In the genomic region with DNA sequence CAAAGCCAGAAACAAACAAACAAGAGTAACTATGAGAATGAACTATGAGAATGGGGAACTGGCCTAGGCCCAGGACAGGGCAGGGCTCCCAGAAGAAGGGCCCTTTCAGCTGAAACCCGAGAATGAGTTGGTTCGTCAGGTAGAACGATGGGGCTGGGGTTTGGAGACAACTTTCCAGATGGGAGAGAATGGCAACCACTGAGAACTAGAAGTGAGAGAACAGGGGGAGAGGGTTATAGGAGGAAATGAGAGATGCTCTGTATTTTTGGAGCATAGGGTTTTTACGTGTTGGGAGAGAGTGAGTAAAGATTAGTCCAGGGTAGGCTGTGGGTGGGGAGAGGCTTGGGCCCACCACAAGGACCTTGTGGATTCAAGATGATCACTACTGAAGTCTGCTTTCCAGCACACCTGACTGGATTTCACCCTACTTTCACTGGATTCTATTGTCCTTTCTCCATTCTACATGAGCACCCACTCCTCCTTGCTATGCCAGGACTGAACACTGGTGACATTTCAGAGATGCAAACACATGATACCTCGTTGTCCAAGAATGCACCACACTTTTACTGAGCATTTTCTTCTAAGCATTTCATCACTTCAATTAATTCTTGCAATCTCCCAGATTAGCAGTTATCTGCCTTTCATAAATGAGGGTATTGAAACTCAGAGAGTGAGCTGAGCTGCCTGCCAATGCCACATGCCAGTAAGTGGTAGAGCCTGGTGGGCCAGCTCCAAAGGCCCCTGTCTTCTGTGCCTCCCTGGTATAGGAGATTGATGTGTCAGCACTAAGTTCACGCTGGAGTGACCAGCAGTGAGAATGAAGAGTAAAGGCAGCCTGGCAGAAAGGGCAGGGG, we compare ENCODE assay signal across 14 cellular contexts. TPM values are rescaled to one million over a fixed set of nuclear protein-coding genes. Genes with fewer than 3 reads are reported as not detected.
DNase-seq lines count a peak whose midpoint lies in the region; ATAC-seq and TF ChIP-seq lines count a peak whose summit lies in the region.
"Had no signal": no experiment of that assay in that cellular context is flagged by ENCODE, and none has a peak within 500 bp of the region (broad histone marks: within the 10 kb centered on the region; RNA-seq: fewer than 3 reads in every experiment).

No MANE protein-coding gene starts in this region.

- WGBS in IMR-90 (ENCODE audit: extremely low coverage in 2 of 2, insufficient read length in 1 of 2), 2 experiments = 93% methylated on average over 4 of the region's 6 CpGs; no CpG with 5 or more reads in 1 of the 2 experiments

- no peak overlapping the region for H3K56ac ChIP-seq in IMR-90 (ENCODE audit: extremely low read depth, insufficient read depth, low read length)

- no TSS peak for BruUV-seq in IMR-90 (replicated peaks; lab: Mats Ljungman, UMichigan)

- in situ Hi-C loops in IMR-90 (cut with MboI; ENCODE audit: low sequenced_read_pairs) = no loop called here

- H3K18ac ChIP-seq in IMR-90 (ENCODE audit: low read depth, low read length) = no peak overlapping the region

- H3K9me3 ChIP-seq in HEK293 (ENCODE audit: control insufficient read depth, insufficient read depth, low read depth, low read length) (no peaks in the 10 kb centered on the region), IMR-90 (ENCODE audit: control insufficient read depth, insufficient read depth, low read length) (no peaks in the 10 kb centered on the region), right atrium auricular region (no peaks in the 10 kb centered on the region)

- intact Hi-C loops in IMR-90 (cut with micrococcal nuclease) = no loop called here

- ATAC-seq in GM19023 (IDR thresholded peaks at IDR 0.05; ENCODE audit: unreplicated experiment) = peak; percentile 42
- no peak for ATAC-seq in IMR-90 (ENCODE audit: low read depth)

- no peak overlapping the region for H3K4me3 ChIP-seq in HEK293 (ENCODE audit: low read depth, low read length)
- no peak overlapping the region for H3K4me3 ChIP-seq in IMR-90 (ENCODE audit: insufficient read depth, low read depth, low read length)
- no peak overlapping the region for H3K4me3 ChIP-seq in right atrium auricular region
- H3K4me3 ChIP-seq: dorsolateral prefrontal cortex had no signal

- TF ChIP-seq CTCF in HEK293 (tag by site-specific recombination; IDR thresholded peaks at IDR 0.05) (no peak), IMR-90 (conservative IDR thresholded peaks at IDR 0.05; ENCODE audit: low read depth, low read length) (no peak), nephron progenitor cell (IDR thresholded peaks at IDR 0.05) (no peak), right atrium auricular region (IDR thresholded peaks at IDR 0.05) (no peak)

- H2AK5ac ChIP-seq in IMR-90 (ENCODE audit: low read depth, low read length) = no peak overlapping the region

- no peak overlapping the region for H3K23ac ChIP-seq in IMR-90 (ENCODE audit: low read depth, low read length)

- no peak overlapping the region for H2AFZ ChIP-seq in IMR-90 (replicated peaks; ENCODE audit: low read length, poor library complexity)

- no peak overlapping the region for H3K4me3 Mint-ChIP-seq in nephron progenitor cell
- H3K4me3 Mint-ChIP-seq: activated naive CD4-positive, alpha-beta T cell treated with anti-CD3 and anti-CD28 coated beads, Interleukin-2, amount 10 ng/mL, durations not matched to agents 7 days and 5 days had no signal

- no peak overlapping the region for H3K4me2 ChIP-seq in IMR-90 (ENCODE audit: low read depth, low read length)

- CTCF ChIA-PET in HEK293 (lab: Yijun Ruan, JAX) = interaction anchor here (0.6 to 0.8 kb wide), 4 partner anchors 46 to 203 kb away, joined by 3 read pairs; no protein-coding TSS in a partner anchor
- CTCF ChIA-PET in IMR-90 (lab: Yijun Ruan, JAX) = no interaction called here

- no peak overlapping the region for H3K9ac ChIP-seq in IMR-90 (ENCODE audit: low read depth, low read length)

- H2BK20ac ChIP-seq in IMR-90 (ENCODE audit: low read depth, low read length) = no peak overlapping the region

- H3K14ac ChIP-seq in IMR-90 (replicated peaks; ENCODE audit: low read depth, low read length) = no peak overlapping the region

- no peak for TF ChIP-seq POLR2A in IMR-90 (IDR thresholded peaks at IDR 0.05; ENCODE audit: low read depth, low read length)

- H3K27ac ChIP-seq in HEK293 (ENCODE audit: extremely low read depth, low read depth, low read length) (no peak overlapping the region), IMR-90 (ENCODE audit: insufficient read depth, low read length) (no peak overlapping the region), right atrium auricular region (no peak overlapping the region)
- H3K27ac ChIP-seq: dorsolateral prefrontal cortex had no signal

- H3K4me1 ChIP-seq in HEK293 (ENCODE audit: control insufficient read depth, insufficient read depth, low read length) (no peaks in the 10 kb centered on the region), IMR-90 (ENCODE audit: control insufficient read depth, insufficient read depth, low read length) (peaks cover 10% of the 10 kb centered on the region), right atrium auricular region (peaks cover 0 to 32% of the 10 kb centered on the region in 2 donors)

- TF ChIP-seq RAD21 in IMR-90 (IDR thresholded peaks at IDR 0.05; ENCODE audit: low read length) = no peak

- H3K79me1 ChIP-seq in IMR-90 (ENCODE audit: low read depth in 1 of 2, low read length in 2 of 2) = peaks cover 9 to 20% of the 10 kb centered on the region in 2 experiments; a peak in 3 of 4 replicates

- H2BK120ac ChIP-seq in IMR-90 (ENCODE audit: low read depth, low read length) = no peak overlapping the region

- H4K5ac ChIP-seq in IMR-90 (ENCODE audit: low read depth, low read length) = no peak overlapping the region

- H4K91ac ChIP-seq in IMR-90 (ENCODE audit: insufficient read depth, low read depth, low read length) = no peak overlapping the region

- H2AK9ac ChIP-seq in IMR-90 (replicated peaks; ENCODE audit: low read depth, low read length, poor library complexity) = no peak overlapping the region

- H4K20me1 ChIP-seq in IMR-90 (ENCODE audit: insufficient read depth, low read length) = no peaks in the 10 kb centered on the region; the same call in 1 of the 2 replicates

- peaks cover 1% of the 10 kb centered on the region for H3K36me3 Mint-ChIP-seq in nephron progenitor cell (ENCODE audit: low read depth)

- peaks cover 60% of the 10 kb centered on the region for H3K4me1 Mint-ChIP-seq in nephron progenitor cell

- peak overlapping the region; percentile 58 for H3K27ac Mint-ChIP-seq in nephron progenitor cell
- H3K27ac Mint-ChIP-seq: activated naive CD4-positive, alpha-beta T cell treated with anti-CD3 and anti-CD28 coated beads, Interleukin-2, amount 10 ng/mL, durations not matched to agents 7 days and 5 days had no signal

- H3K9me3 Mint-ChIP-seq in nephron progenitor cell = no peaks in the 10 kb centered on the region
- H3K9me3 Mint-ChIP-seq: activated naive CD4-positive, alpha-beta T cell treated with anti-CD3 and anti-CD28 coated beads, Interleukin-2, amount 10 ng/mL, durations not matched to agents 7 days and 5 days had no signal

- no peaks in the 10 kb centered on the region; a peak in 1 of 3 replicates for H3K36me3 ChIP-seq in HEK293 (ENCODE audit: control insufficient read depth in 2 of 2, insufficient read depth in 1 of 2, low read length in 2 of 2)
- H3K36me3 ChIP-seq in IMR-90 (ENCODE audit: control insufficient read depth, insufficient read depth, low read length) = no peaks in the 10 kb centered on the region
- no peaks in the 10 kb centered on the region for H3K36me3 ChIP-seq in right atrium auricular region

- no peak overlapping the region for H2BK5ac ChIP-seq in IMR-90 (ENCODE audit: low read depth, low read length, poor library complexity, severe bottlenecking)

- H3K27me3 Mint-ChIP-seq in nephron progenitor cell (ENCODE audit: low read depth, poor library complexity) = peaks cover 15% of the 10 kb centered on the region
- H3K27me3 Mint-ChIP-seq: activated naive CD4-positive, alpha-beta T cell treated with anti-CD3 and anti-CD28 coated beads, Interleukin-2, amount 10 ng/mL, durations not matched to agents 7 days and 5 days had no signal

- H2BK15ac ChIP-seq in IMR-90 (ENCODE audit: low read depth, low read length) = no peak overlapping the region

- dilution Hi-C loops in IMR-90 (cut with HindIII; ENCODE audit: low sequenced_read_pairs, unreplicated experiment) = no loop called here

- H3K27me3 ChIP-seq in IMR-90 (ENCODE audit: control insufficient read depth, insufficient read depth, low read length) (no peaks in the 10 kb centered on the region), right atrium auricular region (no peaks in the 10 kb centered on the region)
- H3K27me3 ChIP-seq: dorsolateral prefrontal cortex had no signal

- POLR2A ChIA-PET in HEK293 (lab: Yijun Ruan, JAX) (interaction anchor here (0.6 kb wide), 1 partner anchor 419 kb away, joined by 3 read pairs; no protein-coding TSS in a partner anchor), IMR-90 (lab: Charles Lee; ENCODE audit: unreplicated experiment) (interaction anchor here (0.6 kb wide), 1 partner anchor 32 kb away, joined by 3 read pairs; no protein-coding TSS in a partner anchor)

- peaks cover 5% of the 10 kb centered on the region for H3K9me1 ChIP-seq in IMR-90 (ENCODE audit: insufficient read depth, low read length)

- no peak overlapping the region; the same call in 1 of the 2 replicates for H3K4ac ChIP-seq in IMR-90 (ENCODE audit: low read depth, low read length)

- DNase-seq in IMR-90 (no peak), nephron progenitor cell (no peak), AG08395 (ENCODE audit: low spot score) (no peak), right atrium auricular region (ENCODE audit: low spot score) (no peak), AG08396 (ENCODE audit: low spot score) (no peak), NCI-H226 (no peak)
- DNase-seq: activated CD4-positive, CD25-positive, alpha-beta regulatory T cell treated with anti-CD3 and anti-CD28 coated beads, Interleukin-2, amount 50 U/mL, for 72 hours; activated naive CD4-positive, alpha-beta T cell treated with anti-CD3 and anti-CD28 coated beads, Interleukin-2, amount 10 ng/mL, durations not matched to agents 7 days and 5 days; dorsolateral prefrontal cortex; NCI-H1694 treated with DMSO at 0.1 percent for 48 hours had no signal

- H4K8ac ChIP-seq in IMR-90 (ENCODE audit: low read depth in 2 of 2, low read length in 2 of 2) = no peak overlapping the region

RNA-seq across cellular contexts. Expression of gene TMEM268, which starts 3.2 kb away (rescaled TPM):
- total RNA-seq in IMR-90 (2012; rRNA removed) (2.7 and 2.8 TPM in 2 replicates), right atrium auricular region (1 to 10 TPM; 2.9 to 4.0 TPM)
- polyA plus RNA-seq in IMR-90 (2012; rRNA removed) = 3.7 and 4.9 TPM in 2 replicates
- 3.1 and 3.8 TPM in 2 replicates for polyA plus RNA-seq in IMR-90 (2012; cell fraction: cytosol; rRNA removed)
- polyA plus RNA-seq in IMR-90 (2012; cell fraction: nucleus; rRNA removed; ENCODE audit: low replicate concordance) = 3.9 and 7.1 TPM in 2 replicates

RNA-seq across cellular contexts. Expression of gene ATP6V1G1, which starts 20.3 kb away (rescaled TPM):
- 52.0 and 80.3 TPM in 2 replicates for total RNA-seq in IMR-90 (2012; rRNA removed)
- polyA plus RNA-seq in IMR-90 (2012; rRNA removed) = 64.2 and 70.9 TPM in 2 replicates
- 50.4 and 105 TPM in 2 replicates for polyA plus RNA-seq in IMR-90 (2012; cell fraction: cytosol; rRNA removed)
- 11.9 and 40.1 TPM in 2 replicates for polyA plus RNA-seq in IMR-90 (2012; cell fraction: nucleus; rRNA removed; ENCODE audit: low replicate concordance)
- total RNA-seq in right atrium auricular region = 100 to 1,000 TPM; 141 to 153 TPM

RNA-seq across cellular contexts. Expression of gene TEX53, which starts 49.7 kb away (rescaled TPM):
- not detected in 2 replicates for total RNA-seq in IMR-90 (2012; rRNA removed)
- not detected in 2 replicates for polyA plus RNA-seq in IMR-90 (2012; rRNA removed)
- polyA plus RNA-seq in IMR-90 (2012; cell fraction: cytosol; rRNA removed) = not detected in 2 replicates
- not detected in 2 replicates for polyA plus RNA-seq in IMR-90 (2012; cell fraction: nucleus; rRNA removed; ENCODE audit: low replicate concordance)
- total RNA-seq in right atrium auricular region = not detected
- total RNA-seq: dorsolateral prefrontal cortex, glomerular endothelial cell, lower leg skin had no signal
